ENCODE assay signal across 1 cellular context in genomic region chr3:123201557-123202427, GRCh38.
TF ChIP-seq lines count a peak whose summit lies in the region.

Gene SEC22A (plus strand): TSS chr3:123201943. CDS start chr3:123209218, 7,275 bp downstream.

TF ChIP-seq in HepG2, 621 proteins besides CTCF, POLR2A, EP300 and RAD21 (continued from another document and continues in another):
- TF ChIP-seq ZBTB43 (CRISPR knock-in tag; conservative IDR thresholded peaks at IDR 0.05): no peak
- TF ChIP-seq PPARG (CRISPR knock-in tag; conservative IDR thresholded peaks at IDR 0.05): no peak
- TF ChIP-seq SNRNP70 (IDR thresholded peaks at IDR 0.05; ENCODE audit: low read depth, low read length): no peak
- TF ChIP-seq ZNF577 (CRISPR knock-in tag; IDR thresholded peaks at IDR 0.05; ENCODE audit: borderline replicate concordance, low read depth): no peak
- no peak for TF ChIP-seq HDAC6 (IDR thresholded peaks at IDR 0.05; ENCODE audit: low read depth, low read length)
- TF ChIP-seq KLF16 (CRISPR knock-in tag; IDR thresholded peaks at IDR 0.05): peak in 1 of 2 experiments; percentile 21; a peak in 1 of 4 replicates
- TF ChIP-seq NR2F6 (IDR thresholded peaks at IDR 0.05): no peak
- no peak for TF ChIP-seq NR2F6 (CRISPR knock-in tag; IDR thresholded peaks at IDR 0.05)
- no peak for TF ChIP-seq ZNF121 (CRISPR knock-in tag; IDR thresholded peaks at IDR 0.05)
- TF ChIP-seq ZNF337 (CRISPR knock-in tag; IDR thresholded peaks at IDR 0.05; ENCODE audit: borderline replicate concordance, low read depth): no peak
- no peak for TF ChIP-seq TBX2 (CRISPR knock-in tag; IDR thresholded peaks at IDR 0.05; ENCODE audit: borderline replicate concordance)
- TF ChIP-seq ZNF75D (CRISPR knock-in tag; IDR thresholded peaks at IDR 0.05; ENCODE audit: borderline replicate concordance): no peak
- no peak for TF ChIP-seq NFIB (CRISPR knock-in tag; IDR thresholded peaks at IDR 0.05; ENCODE audit: borderline replicate concordance)
- TF ChIP-seq ZBTB34 (CRISPR knock-in tag; IDR thresholded peaks at IDR 0.05): no peak
- no peak for TF ChIP-seq ZNF383 (CRISPR knock-in tag; IDR thresholded peaks at IDR 0.05; ENCODE audit: borderline replicate concordance)
- 0 out of 2 replicates have a peak, but pooled peaks have one; percentile 57 for TF ChIP-seq POLR2AphosphoS2 (IDR thresholded peaks at IDR 0.05; ENCODE audit: low read depth, low read length)
- peak; percentile 76 for TF ChIP-seq TFDP2 (CRISPR knock-in tag; IDR thresholded peaks at IDR 0.05)
- TF ChIP-seq HDAC2 (CRISPR knock-in tag; IDR thresholded peaks at IDR 0.05): peak; percentile 50; the same call in 1 of the 2 replicates
- no peak for TF ChIP-seq HOXA9 (CRISPR knock-in tag; IDR thresholded peaks at IDR 0.05; ENCODE audit: borderline replicate concordance)
- no peak for TF ChIP-seq CCDC6 (CRISPR knock-in tag; IDR thresholded peaks at IDR 0.05)
- no peak for TF ChIP-seq JUND (CRISPR knock-in tag; IDR thresholded peaks at IDR 0.05)
- no peak for TF ChIP-seq ZNF564 (CRISPR knock-in tag; IDR thresholded peaks at IDR 0.05)
- no peak for TF ChIP-seq ZNF562 (CRISPR knock-in tag; IDR thresholded peaks at IDR 0.05; ENCODE audit: borderline replicate concordance)
- no peak for TF ChIP-seq FOXK1 (CRISPR knock-in tag; IDR thresholded peaks at IDR 0.05; ENCODE audit: borderline replicate concordance, low read depth)
- TF ChIP-seq MEIS2 (CRISPR knock-in tag; IDR thresholded peaks at IDR 0.05): no peak
- no peak for TF ChIP-seq ZFAT (CRISPR knock-in tag; conservative IDR thresholded peaks at IDR 0.05)
- peak; percentile 91 for TF ChIP-seq ZNF143 (CRISPR knock-in tag; IDR thresholded peaks at IDR 0.05)
- TF ChIP-seq GRHL1 (CRISPR knock-in tag; conservative IDR thresholded peaks at IDR 0.05): no peak
- no peak for TF ChIP-seq ZBTB26 (CRISPR knock-in tag; IDR thresholded peaks at IDR 0.05; ENCODE audit: borderline replicate concordance)
- no peak for TF ChIP-seq ZNF30 (CRISPR knock-in tag; IDR thresholded peaks at IDR 0.05)
- TF ChIP-seq SMAD1 (CRISPR knock-in tag; IDR thresholded peaks at IDR 0.05; ENCODE audit: borderline replicate concordance, low read depth): peak; percentile 71; the same call in 1 of the 2 replicates
- no peak for TF ChIP-seq ZNF496 (CRISPR knock-in tag; IDR thresholded peaks at IDR 0.05; ENCODE audit: insufficient replicate concordance)
- TF ChIP-seq REXO4 (CRISPR knock-in tag; IDR thresholded peaks at IDR 0.05; ENCODE audit: borderline replicate concordance): no peak
- no peak for TF ChIP-seq ESRRA (CRISPR knock-in tag; IDR thresholded peaks at IDR 0.05; ENCODE audit: low read depth)
- no peak; the same call in 1 of the 2 replicates for TF ChIP-seq ZNF570 (CRISPR knock-in tag; IDR thresholded peaks at IDR 0.05; ENCODE audit: borderline replicate concordance)
- TF ChIP-seq ZBTB46 (CRISPR knock-in tag; IDR thresholded peaks at IDR 0.05; ENCODE audit: borderline replicate concordance): no peak
- no peak for TF ChIP-seq NFE2L2 (IDR thresholded peaks at IDR 0.05; ENCODE audit: low read length)
- TF ChIP-seq ARID5B (CRISPR knock-in tag; IDR thresholded peaks at IDR 0.05): peak; percentile 18; the same call in 1 of the 2 replicates
- TF ChIP-seq MTA1 (CRISPR knock-in tag; IDR thresholded peaks at IDR 0.05; ENCODE audit: borderline replicate concordance): no peak
- TF ChIP-seq KLF6 (CRISPR knock-in tag; IDR thresholded peaks at IDR 0.05): no peak
- no peak for TF ChIP-seq JUNB (CRISPR knock-in tag; IDR thresholded peaks at IDR 0.05; ENCODE audit: borderline replicate concordance)
- TF ChIP-seq ZZZ3 (CRISPR knock-in tag; IDR thresholded peaks at IDR 0.05; ENCODE audit: borderline replicate concordance): no peak; the same call in 1 of the 2 replicates
- no peak for TF ChIP-seq SAFB2 (CRISPR knock-in tag; IDR thresholded peaks at IDR 0.05; ENCODE audit: borderline replicate concordance, low read depth)
- no peak for TF ChIP-seq AKNA (CRISPR knock-in tag; IDR thresholded peaks at IDR 0.05; ENCODE audit: borderline replicate concordance)
- peak; percentile 12; the same call in 1 of the 2 replicates for TF ChIP-seq ZFY (CRISPR knock-in tag; IDR thresholded peaks at IDR 0.05)
